Comparison of ENCODE assay signal across 11 cellular contexts in the genomic region with DNA sequence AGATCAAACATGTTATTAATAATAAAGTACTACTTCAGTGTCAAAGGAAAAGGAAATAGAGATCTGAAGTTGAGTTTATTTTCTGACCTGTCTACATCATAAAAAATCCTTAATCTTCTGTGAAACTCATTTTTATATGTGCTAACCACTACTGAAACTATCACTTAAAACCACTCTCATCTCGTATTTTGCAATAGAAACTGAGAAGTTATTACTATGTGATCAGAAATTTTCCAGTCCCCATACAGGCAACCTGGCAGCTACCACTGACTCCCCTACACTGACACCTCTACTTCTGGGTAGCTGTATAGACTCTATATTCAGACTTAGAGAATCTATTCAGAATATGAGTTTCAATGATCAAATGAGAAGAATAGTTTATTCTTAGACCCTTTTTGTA. TPM values are rescaled to one million over a fixed set of nuclear protein-coding genes. Genes with fewer than 3 reads are reported as not detected.
DNase-seq lines count a peak whose midpoint lies in the region; ATAC-seq and TF ChIP-seq lines count a peak whose summit lies in the region.
"Had no signal": no experiment of that assay in that cellular context is flagged by ENCODE, and none has a peak within 500 bp of the region (broad histone marks: within the 10 kb centered on the region; RNA-seq: fewer than 3 reads in every experiment).

No MANE protein-coding gene starts in this region.

- no peak overlapping the region for H3K9ac ChIP-seq in GM23248

- TF ChIP-seq CTCF in GM10248 (IDR thresholded peaks at IDR 0.05; ENCODE audit: control extremely low read depth, extremely low read depth, low read depth, missing control alignments) = no peak

- no peaks in the 10 kb centered on the region for H3K27me3 ChIP-seq in GM23248 (replicated peaks; ENCODE audit: insufficient read depth)

- H3K79me2 ChIP-seq in GM23248 (ENCODE audit: insufficient read depth) = peaks cover 95% of the 10 kb centered on the region

- H2AFZ ChIP-seq in GM23248 = no peak overlapping the region

- ATAC-seq in GM19025 (IDR thresholded peaks at IDR 0.05; ENCODE audit: low read depth, unreplicated experiment) = peak; percentile 82
- peak; percentile 87 for ATAC-seq in HG02678 (IDR thresholded peaks at IDR 0.05; ENCODE audit: unreplicated experiment)
- peak; percentile 74 for ATAC-seq in HG03565 (IDR thresholded peaks at IDR 0.05; ENCODE audit: unreplicated experiment)

- in situ Hi-C loops in GM23248 (cut with MboI) = no loop called here

- H3K36me3 ChIP-seq in GM23248 (ENCODE audit: low read depth) = no peaks in the 10 kb centered on the region

- DNase-seq in GM10248 (ENCODE audit: extremely low spot score) (peak; percentile 34), NCI-H1930 (lab: John Stamatoyannopoulos, UW) (no peak), NCI-H345 treated with DMSO at 0.1 percent for 48 hours (lab: John Stamatoyannopoulos, UW; ENCODE audit: unreplicated experiment) (no peak), GM23248 (no peak)
- DNase-seq in activated CD4-positive, alpha-beta T cell treated with anti-CD3 and anti-CD28 coated beads, Interleukin-2, amount 50 U/mL, for 4 hours = no peak
- DNase-seq: activated CD4-positive, alpha-beta T cell treated with anti-CD3 and anti-CD28 coated beads, Interleukin-2, amount 50 U/mL, for 1 hour; CD4-positive, CD25-positive, alpha-beta regulatory T cell; head of caudate nucleus had no signal

- H3F3A ChIP-seq in GM23248 (ENCODE audit: insufficient read depth) = peaks cover 6% of the 10 kb centered on the region; the same call in 1 of the 2 replicates

- CTCF ChIA-PET in GM10248 (lab: Yijun Ruan, JAX) = interaction anchor here (0.9 kb wide), 1 partner anchor 14 kb away, joined by 3 read pairs; no protein-coding TSS in a partner anchor

- no peak overlapping the region for H3K27ac ChIP-seq in GM23248

- H3K4me2 ChIP-seq in GM23248 (ENCODE audit: unreplicated experiment) = no peak overlapping the region

- POLR2A ChIA-PET in GM10248 (lab: Yijun Ruan, JAX) = no interaction called here

- H3K4me1 ChIP-seq in GM23248 (ENCODE audit: insufficient read depth) = peaks cover 21% of the 10 kb centered on the region

- no peaks in the 10 kb centered on the region for H3K9me2 ChIP-seq in GM23248 (ENCODE audit: insufficient read depth)

- no peaks in the 10 kb centered on the region for H4K20me1 ChIP-seq in GM23248 (ENCODE audit: insufficient read depth)

- no peaks in the 10 kb centered on the region for H3K9me3 ChIP-seq in GM23248 (ENCODE audit: low read depth)

- WGBS in GM23248 (ENCODE audit: low coverage in 1 of 2, low lambda C conversion rate in 2 of 2, missing lambda C conversion rate in 2 of 2), 2 experiments = 97 to 100% methylated on average over 1 of the region's 1 CpG

- H3K4me3 ChIP-seq in GM23248 = no peak overlapping the region

RNA-seq across cellular contexts. Expression of gene HDGFL3, which starts 8.3 kb away (rescaled TPM):
- total RNA-seq in GM23248 (2014; rRNA removed; shearing (Covaris generic)) = 8.6 and 25.0 TPM in 2 replicates
- polyA plus RNA-seq in GM23248 (2016; fragmentation: Nextera tagmentation; extraction: Ambion mirVana) = 16.2 and 20.7 TPM in 2 replicates
